ENCODE assay signal across 1 cellular context in genomic region chr2:238294393-238295143, GRCh38.
A peak's percentile ranks its signal among the peaks of the same experiment; 100 is the strongest.
TF ChIP-seq lines count a peak whose summit lies in the region.

No MANE protein-coding gene starts in this region.

TF ChIP-seq in HepG2, 621 proteins besides CTCF, POLR2A, EP300 and RAD21 (continued from another document and continues in another):
- TF ChIP-seq LBX2 (CRISPR knock-in tag; IDR thresholded peaks at IDR 0.05; ENCODE audit: borderline replicate concordance) = 0 out of 2 replicates have a peak, but pooled peaks have one; percentile 47
- TF ChIP-seq TFE3 (CRISPR knock-in tag; IDR thresholded peaks at IDR 0.05) = peak; percentile 54; the same call in 1 of the 2 replicates
- no peak for TF ChIP-seq ZNF724P (CRISPR knock-in tag; IDR thresholded peaks at IDR 0.05; ENCODE audit: borderline replicate concordance)
- TF ChIP-seq, protein P1, sequence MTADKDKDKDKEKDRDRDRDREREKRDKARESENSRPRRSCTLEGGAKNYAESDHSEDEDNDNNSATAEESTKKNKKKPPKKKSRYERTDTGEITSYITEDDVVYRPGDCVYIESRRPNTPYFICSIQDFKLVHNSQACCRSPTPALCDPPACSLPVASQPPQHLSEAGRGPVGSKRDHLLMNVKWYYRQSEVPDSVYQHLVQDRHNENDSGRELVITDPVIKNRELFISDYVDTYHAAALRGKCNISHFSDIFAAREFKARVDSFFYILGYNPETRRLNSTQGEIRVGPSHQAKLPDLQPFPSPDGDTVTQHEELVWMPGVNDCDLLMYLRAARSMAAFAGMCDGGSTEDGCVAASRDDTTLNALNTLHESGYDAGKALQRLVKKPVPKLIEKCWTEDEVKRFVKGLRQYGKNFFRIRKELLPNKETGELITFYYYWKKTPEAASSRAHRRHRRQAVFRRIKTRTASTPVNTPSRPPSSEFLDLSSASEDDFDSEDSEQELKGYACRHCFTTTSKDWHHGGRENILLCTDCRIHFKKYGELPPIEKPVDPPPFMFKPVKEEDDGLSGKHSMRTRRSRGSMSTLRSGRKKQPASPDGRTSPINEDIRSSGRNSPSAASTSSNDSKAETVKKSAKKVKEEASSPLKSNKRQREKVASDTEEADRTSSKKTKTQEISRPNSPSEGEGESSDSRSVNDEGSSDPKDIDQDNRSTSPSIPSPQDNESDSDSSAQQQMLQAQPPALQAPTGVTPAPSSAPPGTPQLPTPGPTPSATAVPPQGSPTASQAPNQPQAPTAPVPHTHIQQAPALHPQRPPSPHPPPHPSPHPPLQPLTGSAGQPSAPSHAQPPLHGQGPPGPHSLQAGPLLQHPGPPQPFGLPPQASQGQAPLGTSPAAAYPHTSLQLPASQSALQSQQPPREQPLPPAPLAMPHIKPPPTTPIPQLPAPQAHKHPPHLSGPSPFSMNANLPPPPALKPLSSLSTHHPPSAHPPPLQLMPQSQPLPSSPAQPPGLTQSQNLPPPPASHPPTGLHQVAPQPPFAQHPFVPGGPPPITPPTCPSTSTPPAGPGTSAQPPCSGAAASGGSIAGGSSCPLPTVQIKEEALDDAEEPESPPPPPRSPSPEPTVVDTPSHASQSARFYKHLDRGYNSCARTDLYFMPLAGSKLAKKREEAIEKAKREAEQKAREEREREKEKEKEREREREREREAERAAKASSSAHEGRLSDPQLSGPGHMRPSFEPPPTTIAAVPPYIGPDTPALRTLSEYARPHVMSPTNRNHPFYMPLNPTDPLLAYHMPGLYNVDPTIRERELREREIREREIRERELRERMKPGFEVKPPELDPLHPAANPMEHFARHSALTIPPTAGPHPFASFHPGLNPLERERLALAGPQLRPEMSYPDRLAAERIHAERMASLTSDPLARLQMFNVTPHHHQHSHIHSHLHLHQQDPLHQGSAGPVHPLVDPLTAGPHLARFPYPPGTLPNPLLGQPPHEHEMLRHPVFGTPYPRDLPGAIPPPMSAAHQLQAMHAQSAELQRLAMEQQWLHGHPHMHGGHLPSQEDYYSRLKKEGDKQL (CRISPR knock-in tag; IDR thresholded peaks at IDR 0.05; ENCODE audit: low read depth) = peak; percentile 18; the same call in 1 of the 2 replicates
- TF ChIP-seq ARID2 (CRISPR knock-in tag; IDR thresholded peaks at IDR 0.05; ENCODE audit: borderline replicate concordance) = no peak
- no peak for TF ChIP-seq KLF6 (CRISPR knock-in tag; IDR thresholded peaks at IDR 0.05)
- no peak for TF ChIP-seq ZBTB46 (CRISPR knock-in tag; IDR thresholded peaks at IDR 0.05; ENCODE audit: borderline replicate concordance)
- 0 out of 2 replicates have a peak, but pooled peaks have one; percentile 34 for TF ChIP-seq ZSCAN25 (CRISPR knock-in tag; IDR thresholded peaks at IDR 0.05)
- TF ChIP-seq ZNF263 (CRISPR knock-in tag; IDR thresholded peaks at IDR 0.05) = peak; percentile 99
- TF ChIP-seq ZNF816 (CRISPR knock-in tag; IDR thresholded peaks at IDR 0.05; ENCODE audit: borderline replicate concordance) = no peak
- no peak for TF ChIP-seq MXI1 (IDR thresholded peaks at IDR 0.05; ENCODE audit: borderline replicate concordance, low read depth, low read length)
- no peak for TF ChIP-seq FIP1L1 (IDR thresholded peaks at IDR 0.05; ENCODE audit: borderline replicate concordance, insufficient read depth, low read depth, low read length)
- TF ChIP-seq ZNF17 (CRISPR knock-in tag; IDR thresholded peaks at IDR 0.05) = no peak
- TF ChIP-seq NFYB (CRISPR knock-in tag; IDR thresholded peaks at IDR 0.05) = no peak
- TF ChIP-seq POGZ (CRISPR knock-in tag; IDR thresholded peaks at IDR 0.05) = no peak
- TF ChIP-seq ZNF333 (CRISPR knock-in tag; IDR thresholded peaks at IDR 0.05; ENCODE audit: borderline replicate concordance) = no peak
- TF ChIP-seq ATAD3A (CRISPR knock-in tag; IDR thresholded peaks at IDR 0.05) = no peak
- TF ChIP-seq ZBTB21 (CRISPR knock-in tag; IDR thresholded peaks at IDR 0.05) = no peak
- no peak for TF ChIP-seq AGO1 (IDR thresholded peaks at IDR 0.05; ENCODE audit: low read depth, low read length, poor library complexity, severe bottlenecking)
- 0 out of 2 replicates have a peak, but pooled peaks have one; percentile 50 for TF ChIP-seq SMAD1 (CRISPR knock-in tag; IDR thresholded peaks at IDR 0.05; ENCODE audit: borderline replicate concordance, low read depth)
- no peak for TF ChIP-seq NR2F6 (IDR thresholded peaks at IDR 0.05)
- 0 out of 2 replicates have a peak, but pooled peaks have one; percentile 9 for TF ChIP-seq NR2F6 (CRISPR knock-in tag; IDR thresholded peaks at IDR 0.05)
- peak; percentile 68; the same call in 1 of the 2 replicates for TF ChIP-seq HDAC2 (CRISPR knock-in tag; IDR thresholded peaks at IDR 0.05)
- TF ChIP-seq ZNF629 (CRISPR knock-in tag; conservative IDR thresholded peaks at IDR 0.05) = no peak
- TF ChIP-seq ZFY (CRISPR knock-in tag; IDR thresholded peaks at IDR 0.05) = peak; percentile 79
- TF ChIP-seq, protein P2, sequence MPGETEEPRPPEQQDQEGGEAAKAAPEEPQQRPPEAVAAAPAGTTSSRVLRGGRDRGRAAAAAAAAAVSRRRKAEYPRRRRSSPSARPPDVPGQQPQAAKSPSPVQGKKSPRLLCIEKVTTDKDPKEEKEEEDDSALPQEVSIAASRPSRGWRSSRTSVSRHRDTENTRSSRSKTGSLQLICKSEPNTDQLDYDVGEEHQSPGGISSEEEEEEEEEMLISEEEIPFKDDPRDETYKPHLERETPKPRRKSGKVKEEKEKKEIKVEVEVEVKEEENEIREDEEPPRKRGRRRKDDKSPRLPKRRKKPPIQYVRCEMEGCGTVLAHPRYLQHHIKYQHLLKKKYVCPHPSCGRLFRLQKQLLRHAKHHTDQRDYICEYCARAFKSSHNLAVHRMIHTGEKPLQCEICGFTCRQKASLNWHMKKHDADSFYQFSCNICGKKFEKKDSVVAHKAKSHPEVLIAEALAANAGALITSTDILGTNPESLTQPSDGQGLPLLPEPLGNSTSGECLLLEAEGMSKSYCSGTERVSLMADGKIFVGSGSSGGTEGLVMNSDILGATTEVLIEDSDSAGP (CRISPR knock-in tag; IDR thresholded peaks at IDR 0.05; ENCODE audit: borderline replicate concordance) = peak; percentile 70
- peak; percentile 50; the same call in 1 of the 2 replicates for TF ChIP-seq TBX2 (CRISPR knock-in tag; IDR thresholded peaks at IDR 0.05; ENCODE audit: borderline replicate concordance)
- TF ChIP-seq PRDM4 (CRISPR knock-in tag; IDR thresholded peaks at IDR 0.05; ENCODE audit: borderline replicate concordance) = no peak
- peak; percentile 70; the same call in 1 of the 2 replicates for TF ChIP-seq ZNF619 (CRISPR knock-in tag; IDR thresholded peaks at IDR 0.05)
- TF ChIP-seq, protein P3, sequence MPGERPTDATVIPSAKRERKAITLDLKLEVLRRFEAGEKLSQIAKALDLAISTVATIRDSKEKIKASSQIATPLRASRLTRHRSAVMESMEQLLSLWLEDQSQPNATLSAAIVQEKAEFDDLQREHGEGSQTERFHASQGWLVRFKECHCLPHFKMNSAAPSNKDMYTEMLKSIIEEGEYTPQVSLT (CRISPR knock-in tag; IDR thresholded peaks at IDR 0.05; ENCODE audit: borderline replicate concordance, low read depth) = no peak
- TF ChIP-seq ZNF24 (IDR thresholded peaks at IDR 0.05) = peak; percentile 17; the same call in 1 of the 2 replicates
- TF ChIP-seq MYC (CRISPR knock-in tag; IDR thresholded peaks at IDR 0.05; ENCODE audit: borderline replicate concordance) = peak; percentile 78; the same call in 1 of the 2 replicates
- TF ChIP-seq, protein P4, sequence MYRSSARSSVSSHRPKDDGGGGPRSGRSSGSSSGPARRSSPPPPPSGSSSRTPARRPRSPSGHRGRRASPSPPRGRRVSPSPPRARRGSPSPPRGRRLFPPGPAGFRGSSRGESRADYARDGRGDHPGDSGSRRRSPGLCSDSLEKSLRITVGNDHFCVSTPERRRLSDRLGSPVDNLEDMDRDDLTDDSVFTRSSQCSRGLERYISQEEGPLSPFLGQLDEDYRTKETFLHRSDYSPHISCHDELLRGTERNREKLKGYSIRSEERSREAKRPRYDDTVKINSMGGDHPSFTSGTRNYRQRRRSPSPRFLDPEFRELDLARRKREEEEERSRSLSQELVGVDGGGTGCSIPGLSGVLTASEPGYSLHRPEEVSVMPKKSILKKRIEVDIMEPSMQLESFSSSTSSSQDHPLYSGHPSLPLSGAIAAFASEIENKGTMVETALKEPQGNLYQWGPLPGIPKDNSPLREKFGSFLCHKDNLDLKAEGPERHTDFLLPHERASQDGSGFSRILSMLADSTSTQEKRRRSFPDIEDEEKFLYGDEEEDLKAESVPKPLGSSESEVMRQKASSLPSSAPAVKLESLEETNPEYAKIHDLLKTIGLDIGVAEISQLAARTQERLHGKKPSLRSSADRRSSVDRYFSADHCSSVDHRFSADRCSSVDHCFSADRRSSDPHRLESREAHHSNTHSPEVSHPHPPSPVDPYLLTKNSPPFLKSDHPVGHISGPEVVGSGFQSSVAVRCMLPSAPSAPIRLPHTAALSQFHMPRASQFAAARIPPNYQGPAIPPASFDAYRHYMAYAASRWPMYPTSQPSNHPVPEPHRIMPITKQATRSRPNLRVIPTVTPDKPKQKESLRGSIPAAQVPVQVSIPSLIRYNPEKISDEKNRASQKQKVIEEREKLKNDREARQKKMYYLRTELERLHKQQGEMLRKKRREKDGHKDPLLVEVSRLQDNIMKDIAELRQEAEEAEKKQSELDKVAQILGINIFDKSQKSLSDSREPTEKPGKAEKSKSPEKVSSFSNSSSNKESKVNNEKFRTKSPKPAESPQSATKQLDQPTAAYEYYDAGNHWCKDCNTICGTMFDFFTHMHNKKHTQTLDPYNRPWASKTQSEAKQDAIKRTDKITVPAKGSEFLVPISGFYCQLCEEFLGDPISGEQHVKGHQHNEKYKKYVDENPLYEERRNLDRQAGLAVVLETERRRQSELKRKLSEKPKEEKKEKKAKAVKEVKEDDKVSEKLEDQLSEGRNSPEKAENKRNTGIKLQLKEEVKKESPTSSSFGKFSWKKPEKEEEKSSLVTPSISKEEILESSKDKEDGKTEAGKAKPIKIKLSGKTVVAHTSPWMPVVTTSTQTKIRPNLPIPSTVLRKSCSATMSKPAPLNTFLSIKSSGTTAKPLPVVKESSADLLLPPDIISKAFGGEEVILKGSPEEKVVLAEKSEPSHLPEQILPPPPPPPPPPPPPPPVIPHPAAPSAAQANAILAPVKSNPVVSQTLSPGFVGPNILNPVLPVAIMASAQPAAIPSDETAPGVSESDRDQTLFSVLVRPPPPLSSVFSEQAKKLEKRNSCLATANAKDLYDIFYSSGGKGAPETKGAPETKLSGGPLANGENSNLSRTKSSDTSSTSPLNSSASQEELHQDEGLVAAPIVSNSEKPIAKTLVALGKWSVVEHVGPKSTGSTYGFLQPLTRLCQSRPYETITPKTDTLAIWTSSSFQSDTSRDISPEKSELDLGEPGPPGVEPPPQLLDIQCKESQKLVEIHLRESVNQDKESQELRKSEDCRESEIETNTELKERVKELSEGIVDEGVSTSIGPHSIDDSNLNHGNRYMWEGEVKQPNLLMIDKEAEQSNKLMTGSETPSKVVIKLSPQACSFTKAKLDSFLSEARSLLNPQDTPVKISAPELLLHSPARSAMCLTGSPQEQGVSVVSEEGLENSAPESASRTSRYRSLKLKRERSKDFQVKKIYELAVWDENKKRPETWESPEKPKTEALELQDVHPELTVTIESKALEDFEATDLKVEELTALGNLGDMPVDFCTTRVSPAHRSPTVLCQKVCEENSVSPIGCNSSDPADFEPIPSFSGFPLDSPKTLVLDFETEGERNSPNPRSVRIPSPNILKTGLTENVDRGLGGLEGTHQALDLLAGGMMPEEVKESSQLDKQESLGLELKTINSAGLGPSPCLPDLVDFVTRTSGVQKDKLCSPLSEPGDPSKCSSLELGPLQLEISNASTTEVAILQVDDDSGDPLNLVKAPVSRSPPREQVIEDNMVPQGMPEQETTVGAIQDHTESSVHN (CRISPR knock-in tag; IDR thresholded peaks at IDR 0.05) = peak; percentile 5; the same call in 1 of the 2 replicates
- peak; percentile 58; the same call in 1 of the 2 replicates for TF ChIP-seq KDM2A (CRISPR knock-in tag; IDR thresholded peaks at IDR 0.05; ENCODE audit: borderline replicate concordance, low read depth)
- 0 out of 2 replicates have a peak, but pooled peaks have one; percentile 49 for TF ChIP-seq RCOR2 (CRISPR knock-in tag; IDR thresholded peaks at IDR 0.05)
- TF ChIP-seq KDM3A (CRISPR knock-in tag; IDR thresholded peaks at IDR 0.05; ENCODE audit: low read depth) = no peak
- peak; percentile 47; the same call in 1 of the 2 replicates for TF ChIP-seq GZF1 (CRISPR knock-in tag; IDR thresholded peaks at IDR 0.05)
